In genomic region chr9:100350188-100350587, GRCh38 we compare ENCODE assay signal across 1 cellular context.
TF ChIP-seq lines count a peak whose summit lies in the region.

No MANE protein-coding gene starts in this region.

TF ChIP-seq in IMR-90, 13 proteins besides CTCF, POLR2A, EP300 and RAD21 (continued from another document):
- no peak for TF ChIP-seq MAZ (IDR thresholded peaks at IDR 0.05; ENCODE audit: borderline replicate concordance, low read depth, low read length)
- TF ChIP-seq RCOR1 (IDR thresholded peaks at IDR 0.05; ENCODE audit: insufficient replicate concordance, low read length): no peak
- TF ChIP-seq MAFK (IDR thresholded peaks at IDR 0.05; ENCODE audit: low read depth, low read length): no peak
- no peak for TF ChIP-seq NFE2L2 (IDR thresholded peaks at IDR 0.05; ENCODE audit: low read depth, low read length)
- TF ChIP-seq BHLHE40 (IDR thresholded peaks at IDR 0.05; ENCODE audit: low read depth, low read length): no peak
- TF ChIP-seq FOS (IDR thresholded peaks at IDR 0.05; ENCODE audit: low read depth, low read length): no peak
- TF ChIP-seq, protein P1, sequence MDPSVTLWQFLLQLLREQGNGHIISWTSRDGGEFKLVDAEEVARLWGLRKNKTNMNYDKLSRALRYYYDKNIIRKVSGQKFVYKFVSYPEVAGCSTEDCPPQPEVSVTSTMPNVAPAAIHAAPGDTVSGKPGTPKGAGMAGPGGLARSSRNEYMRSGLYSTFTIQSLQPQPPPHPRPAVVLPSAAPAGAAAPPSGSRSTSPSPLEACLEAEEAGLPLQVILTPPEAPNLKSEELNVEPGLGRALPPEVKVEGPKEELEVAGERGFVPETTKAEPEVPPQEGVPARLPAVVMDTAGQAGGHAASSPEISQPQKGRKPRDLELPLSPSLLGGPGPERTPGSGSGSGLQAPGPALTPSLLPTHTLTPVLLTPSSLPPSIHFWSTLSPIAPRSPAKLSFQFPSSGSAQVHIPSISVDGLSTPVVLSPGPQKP (IDR thresholded peaks at IDR 0.05; ENCODE audit: borderline replicate concordance, low read depth, low read length): no peak
- TF ChIP-seq, protein P2, sequence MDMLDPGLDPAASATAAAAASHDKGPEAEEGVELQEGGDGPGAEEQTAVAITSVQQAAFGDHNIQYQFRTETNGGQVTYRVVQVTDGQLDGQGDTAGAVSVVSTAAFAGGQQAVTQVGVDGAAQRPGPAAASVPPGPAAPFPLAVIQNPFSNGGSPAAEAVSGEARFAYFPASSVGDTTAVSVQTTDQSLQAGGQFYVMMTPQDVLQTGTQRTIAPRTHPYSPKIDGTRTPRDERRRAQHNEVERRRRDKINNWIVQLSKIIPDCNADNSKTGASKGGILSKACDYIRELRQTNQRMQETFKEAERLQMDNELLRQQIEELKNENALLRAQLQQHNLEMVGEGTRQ (IDR thresholded peaks at IDR 0.05; ENCODE audit: low read depth, low read length): no peak
- no peak for TF ChIP-seq RFX5 (IDR thresholded peaks at IDR 0.05; ENCODE audit: low read depth, low read length)
- no peak for TF ChIP-seq MXI1 (IDR thresholded peaks at IDR 0.05; ENCODE audit: borderline replicate concordance, low read depth, low read length)
- no peak for TF ChIP-seq SMC3 (IDR thresholded peaks at IDR 0.05; ENCODE audit: low read depth, low read length)
